28 cellular contexts compared by ENCODE assay signal in genomic region chr6:157811137-157811475, GRCh38.
"Had no signal": no experiment of that assay in that cellular context is flagged by ENCODE, and none has a peak within 500 bp of the region (broad histone marks: within the 10 kb centered on the region; RNA-seq: fewer than 3 reads in every experiment).

No MANE protein-coding gene starts in this region.

- H3K4me3 ChIP-seq: ascending aorta, breast epithelium, cardiac muscle cell, colonic mucosa, esophagus squamous epithelium had no signal

- H3K9me3 ChIP-seq: ascending aorta, breast epithelium, colonic mucosa, esophagus squamous epithelium had no signal

- H3K36me3 ChIP-seq: ascending aorta, breast epithelium, cardiac muscle cell, colonic mucosa, esophagus squamous epithelium had no signal

- H3K27ac Mint-ChIP-seq: activated CD4-positive, alpha-beta memory T cell treated with anti-CD3 and anti-CD28 coated beads, Interleukin-2, amount 10 ng/mL, durations not matched to agents 7 days and 5 days; activated naive CD4-positive, alpha-beta T cell treated with anti-CD3 and anti-CD28 coated beads, Interleukin-2, amount 10 ng/mL, durations not matched to agents 7 days and 5 days; activated naive CD8-positive, alpha-beta T cell treated with anti-CD3 and anti-CD28 coated beads, Interleukin-2, amount 10 ng/mL, durations not matched to agents 7 days and 5 days; activated T-helper 1 cell treated with anti-CD3 and anti-CD28 coated beads, Interleukin-12 subunit alpha, Interleukin-12 subunit beta, Interleukin-2, Interleukin-4 antibody, amounts not matched to agents 30 ng/mL and 10 ng/mL and 1 ng/mL, durations not matched to agents 14 hours and 24 hours and 36 hours; brain; T-helper 17 cell; T-helper 2 cell treated with Interferon-gamma antibody and Interleukin-4, amounts not matched to agents 5 μg/mL and 100 μg/mL, for 36 hours had no signal

- H3K4me3 Mint-ChIP-seq: activated CD4-positive, alpha-beta memory T cell treated with anti-CD3 and anti-CD28 coated beads, Interleukin-2, amount 10 ng/mL, durations not matched to agents 7 days and 5 days; activated naive CD4-positive, alpha-beta T cell treated with anti-CD3 and anti-CD28 coated beads, Interleukin-2, amount 10 ng/mL, durations not matched to agents 7 days and 5 days; activated naive CD8-positive, alpha-beta T cell treated with anti-CD3 and anti-CD28 coated beads, Interleukin-2, amount 10 ng/mL, durations not matched to agents 7 days and 5 days; activated T-cell treated with anti-CD3 and anti-CD28 coated beads, Interleukin-2, amount 50 U/mL, for 4 hours; activated T-helper 1 cell treated with anti-CD3 and anti-CD28 coated beads, Interleukin-12 subunit alpha, Interleukin-12 subunit beta, Interleukin-2, Interleukin-4 antibody, amounts not matched to agents 30 ng/mL and 10 ng/mL and 1 ng/mL, durations not matched to agents 14 hours and 24 hours and 36 hours; brain; T-helper 17 cell; T-helper 2 cell treated with Interferon-gamma antibody and Interleukin-4, amounts not matched to agents 5 μg/mL and 100 μg/mL, for 36 hours had no signal

- DNase-seq: activated CD4-positive, alpha-beta memory T cell treated with anti-CD3 and anti-CD28 coated beads, Interleukin-2, amount 10 ng/mL, durations not matched to agents 7 days and 5 days; activated CD4-positive, alpha-beta T cell treated with anti-CD3 and anti-CD28 coated beads for 4 hours; activated CD4-positive, CD25-positive, alpha-beta regulatory T cell; activated CD4-positive, CD25-positive, alpha-beta regulatory T cell treated with anti-CD3 and anti-CD28 coated beads, Interleukin-2, amount 50 U/mL, for 72 hours; activated CD8-positive, alpha-beta memory T cell treated with anti-CD3 and anti-CD28 coated beads, Interleukin-2, amount 50 U/mL, for 48 hours; activated gamma-delta T cell; activated naive CD4-positive, alpha-beta T cell; activated naive CD4-positive, alpha-beta T cell treated with anti-CD3 and anti-CD28 coated beads, Interleukin-2, amount 10 ng/mL, durations not matched to agents 7 days and 5 days; activated naive CD8-positive, alpha-beta T cell treated with anti-CD3 and anti-CD28 coated beads, Interleukin-2, amount 10 ng/mL, durations not matched to agents 7 days and 5 days; activated T-cell treated with anti-CD3 and anti-CD28 coated beads for 4 hours; activated T-cell treated with anti-CD3 and anti-CD28 coated beads, Interleukin-2, amount 50 U/mL, for 4 hours; central memory CD4-positive, alpha-beta T cell; cerebellar nuclear complex; colonic mucosa; effector CD8-positive, alpha-beta T cell; esophagus squamous epithelium; foreskin melanocyte; head of caudate nucleus; T-helper 1 cell; T-helper 17 cell; T1000 had no signal

- ATAC-seq: activated T-cell treated with anti-CD3 and anti-CD28 coated beads, Interleukin-2, amount 50 U/mL, for 4 hours; T-helper 17 cell had no signal

- H3K27ac ChIP-seq: ascending aorta, cardiac muscle cell, colonic mucosa, epithelial cell of prostate, esophagus squamous epithelium had no signal

- H3K27me3 ChIP-seq: ascending aorta, breast epithelium, cardiac muscle cell, colonic mucosa, esophagus squamous epithelium had no signal

- H3K27me3 Mint-ChIP-seq: brain, T-helper 17 cell had no signal

- H3K36me3 Mint-ChIP-seq: activated naive CD4-positive, alpha-beta T cell treated with anti-CD3 and anti-CD28 coated beads, Interleukin-2, amount 10 ng/mL, durations not matched to agents 7 days and 5 days; brain had no signal

- H3K4me1 ChIP-seq: colonic mucosa had no signal
